In the genomic region with DNA sequence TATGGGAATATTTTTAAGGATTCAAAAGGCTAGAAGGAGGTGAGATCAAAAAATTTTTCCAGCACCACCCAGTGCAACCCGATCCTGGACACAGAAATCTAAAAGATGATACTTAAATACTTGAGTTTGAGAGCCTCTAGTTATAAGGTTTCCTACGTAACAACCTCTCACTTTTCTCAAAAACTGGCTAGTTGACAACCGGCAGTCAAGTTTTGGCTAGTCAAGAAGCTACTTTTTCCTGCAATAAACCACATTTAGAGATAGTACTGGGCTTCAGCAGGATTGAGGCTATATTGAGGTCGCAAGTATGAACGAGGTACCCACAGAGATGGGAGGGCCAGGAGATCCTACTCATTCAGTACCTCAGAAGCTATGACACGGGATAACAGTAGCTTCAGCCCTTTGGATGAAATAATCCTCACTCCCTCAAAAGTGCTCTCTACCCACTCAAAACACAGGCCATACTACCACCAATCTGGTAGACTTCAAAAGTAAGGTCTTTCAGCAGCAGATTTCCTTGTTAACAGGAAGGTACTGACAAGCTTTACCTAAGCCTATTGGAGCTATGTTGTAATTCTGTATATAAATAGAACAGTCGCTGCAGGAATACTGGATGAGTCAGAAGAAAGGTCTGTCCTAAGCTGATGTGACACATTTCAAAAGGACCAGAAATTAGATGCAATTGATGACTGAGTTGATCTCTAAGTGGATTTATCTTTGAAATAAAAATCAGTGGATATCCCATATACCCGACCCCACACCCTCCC, we compare ENCODE assay signal across 1 cellular context.
TF ChIP-seq lines count a peak whose summit lies in the region.

No MANE protein-coding gene starts in this region.

TF ChIP-seq in GM23338, 12 proteins besides CTCF, POLR2A, EP300 and RAD21 (continued from another document):
- TF ChIP-seq JUNB (IDR thresholded peaks at IDR 0.05; ENCODE audit: unreplicated experiment), result no peak
- no peak for TF ChIP-seq CREB1 (CRISPR knock-in tag; IDR thresholded peaks at IDR 0.05; ENCODE audit: low read depth)
- TF ChIP-seq POLR2AphosphoS5 (IDR thresholded peaks at IDR 0.05; ENCODE audit: low read depth), result no peak
- TF ChIP-seq NANOG (IDR thresholded peaks at IDR 0.05; ENCODE audit: borderline replicate concordance), result no peak
- no peak for TF ChIP-seq EZH2 (IDR thresholded peaks at IDR 0.05; ENCODE audit: low read depth, unreplicated experiment)
